8 cellular contexts compared by ENCODE assay signal in the genomic region with DNA sequence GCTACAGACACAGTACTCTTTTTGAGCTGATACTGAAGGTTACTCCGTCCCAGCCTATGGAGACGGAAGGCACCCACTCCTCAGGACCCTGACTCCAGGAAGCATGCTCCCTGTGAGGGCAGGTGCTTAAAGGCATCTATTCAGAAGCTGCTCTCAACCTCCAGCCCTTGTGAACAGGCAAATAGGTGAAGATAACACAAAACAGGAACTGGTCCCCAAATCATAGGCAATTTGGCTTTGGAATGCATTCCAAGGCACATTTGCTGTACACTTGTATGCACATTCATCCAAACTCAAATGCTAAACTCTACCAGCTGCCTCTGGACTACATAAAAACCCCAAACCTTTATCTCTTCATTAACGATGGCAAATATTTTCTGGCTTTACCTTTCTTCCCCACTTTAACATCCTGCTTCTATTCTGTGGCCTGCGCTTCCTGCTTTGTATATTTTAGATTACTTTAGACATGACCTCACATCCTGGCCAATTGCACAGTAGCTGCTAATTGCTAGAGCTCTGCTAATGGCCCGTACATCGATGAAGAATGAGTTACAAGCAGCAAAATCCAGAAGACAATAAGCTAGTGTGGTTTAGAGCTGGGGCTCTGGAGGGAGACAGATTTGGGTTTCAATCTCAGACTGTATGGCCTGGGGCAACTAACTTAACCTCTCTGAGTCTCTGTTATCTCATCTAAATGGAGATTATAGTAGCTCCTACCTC. TPM values are rescaled to one million over a fixed set of nuclear protein-coding genes. Genes with fewer than 3 reads are reported as not detected.
DNase-seq lines count a peak whose midpoint lies in the region; ATAC-seq and TF ChIP-seq lines count a peak whose summit lies in the region.

No MANE protein-coding gene starts in this region.

- H3K9me3 Mint-ChIP-seq in natural killer cell (no peaks in the 10 kb centered on the region), HFFc6 (no peaks in the 10 kb centered on the region)

- H3K4me3 ChIP-seq in BLaER1, result no peak overlapping the region

- H3K9ac ChIP-seq in BLaER1, result no peak overlapping the region

- H3K27me3 Mint-ChIP-seq in natural killer cell (ENCODE audit: low read depth in 2 of 2) (no peaks in the 10 kb centered on the region), HFFc6 (ENCODE audit: insufficient read depth) (peaks cover 1% of the 10 kb centered on the region)

- H3K4me1 ChIP-seq in BLaER1, result peaks cover 51% of the 10 kb centered on the region

- peak overlapping the region; percentile 86 for H3K4me2 ChIP-seq in BLaER1

- H3K36me3 Mint-ChIP-seq in natural killer cell (no peaks in the 10 kb centered on the region), HFFc6 (ENCODE audit: low read depth) (peaks cover 4% of the 10 kb centered on the region; the same call in 1 of the 2 replicates)

- no peaks in the 10 kb centered on the region for H3K9me3 ChIP-seq in BLaER1

- peak; percentile 59 for ATAC-seq in GM18861 (IDR thresholded peaks at IDR 0.05; ENCODE audit: unreplicated experiment)
- peak; percentile 47 for ATAC-seq in HG03139 (IDR thresholded peaks at IDR 0.05; ENCODE audit: unreplicated experiment)
- peak; percentile 57 to 75 (median 63) for ATAC-seq in natural killer cell

- H3K4me1 Mint-ChIP-seq in natural killer cell, result peaks cover 57 to 71% of the 10 kb centered on the region in 2 donors
- peaks cover 57% of the 10 kb centered on the region for H3K4me1 Mint-ChIP-seq in HFFc6 (ENCODE audit: low read depth)

- H3K27ac ChIP-seq in BLaER1, result no peak overlapping the region

- H3K27me3 ChIP-seq in BLaER1, result peaks cover 36% of the 10 kb centered on the region; the same call in 1 of the 2 replicates

- H4K20me1 ChIP-seq in BLaER1, result no peaks in the 10 kb centered on the region

- intact Hi-C loops in natural killer cell (cut with micrococcal nuclease), result no loop called here

- TF ChIP-seq CTCF in natural killer cell (IDR thresholded peaks at IDR 0.05), result no peak
- TF ChIP-seq CTCF in HFFc6 (IDR thresholded peaks at IDR 0.05), result no peak

- DNase-seq in T-helper 9 cell, result peak; percentile 15
- DNase-seq in natural killer cell, result no peak
- DNase-seq in HFFc6, result no peak
- DNase-seq in germinal center (ENCODE audit: low spot score), result no peak
- DNase-seq in COR-L47 (lab: John Stamatoyannopoulos, UW), result no peak

- H3K4me3 Mint-ChIP-seq in natural killer cell (peak overlapping the region; percentile 97), HFFc6 (no peak overlapping the region)

- H3K27ac Mint-ChIP-seq in natural killer cell (peak overlapping the region; percentile 77 to 94), HFFc6 (no peak overlapping the region; the same call in 1 of the 2 replicates)

- H3K36me3 ChIP-seq in BLaER1, result no peaks in the 10 kb centered on the region

RNA-seq across cellular contexts. Expression of a gene that starts 3.2 kb away (rescaled TPM):
- 10 to 100 TPM; 45.4 to 61.0 (median 45.7) TPM for total RNA-seq in natural killer cell
- total RNA-seq in HFFc6 (2021; fragmentation: NEBNext Ultra II Directional; extraction: Animal tissue kit (Norgen Biotek cat#: 25700)), result 10 to 100 TPM; 24.5 to 35.4 (median 31.1) TPM

RNA-seq across cellular contexts. Expression of a gene that starts 54.4 kb away (rescaled TPM):
- 10 to 100 TPM; 10.3 to 11.5 (median 10.3) TPM for total RNA-seq in natural killer cell
- total RNA-seq in HFFc6 (2021; fragmentation: NEBNext Ultra II Directional; extraction: Animal tissue kit (Norgen Biotek cat#: 25700)), result 10 to 100 TPM; 18.9 to 26.7 (median 22.0) TPM
